Comparison of ENCODE assay signal across 18 cellular contexts in the genomic region with DNA sequence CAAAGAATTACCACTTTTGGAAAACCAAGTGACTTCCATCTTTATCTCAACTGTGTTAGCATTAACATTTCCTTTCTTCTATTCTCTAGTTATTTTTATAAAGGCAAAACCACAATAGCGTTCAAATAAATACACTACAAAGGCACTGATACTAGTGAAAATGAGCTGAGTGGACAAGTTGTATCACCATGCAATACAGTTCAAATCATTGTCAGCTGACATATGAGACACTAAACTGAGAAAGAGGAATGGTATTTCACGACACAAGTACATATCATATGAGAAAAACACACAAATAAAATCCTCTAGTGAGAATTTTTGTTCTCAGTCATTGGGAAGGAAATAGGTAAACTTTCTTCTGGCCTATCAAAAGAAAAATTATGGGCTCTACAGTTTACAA. TPM values are rescaled to one million over a fixed set of nuclear protein-coding genes. Genes with fewer than 3 reads are reported as not detected.
A peak's percentile ranks its signal among the peaks of the same experiment; 100 is the strongest.
DNase-seq lines count a peak whose midpoint lies in the region; ATAC-seq, FAIRE-seq and TF ChIP-seq lines count a peak whose summit lies in the region.
"Had no signal": no experiment of that assay in that cellular context is flagged by ENCODE, and none has a peak within 500 bp of the region (broad histone marks: within the 10 kb centered on the region; RNA-seq: fewer than 3 reads in every experiment).

No MANE protein-coding gene starts in this region.

- FAIRE-seq in HepG2 (lab: Jason Lieb, UNC) = no peak
- FAIRE-seq: colon, pancreas had no signal

- in situ Hi-C loops in HepG2 (cut with HindIII; ENCODE audit: extremely low pct_ligation_motif_present, low pct_unique_long_range_greater_than_20kb) = no loop called here

- DNase-seq in HepG2 (ENCODE audit: low spot score) (no peak), right lobe of liver (no peak), choroid plexus epithelial cell (ENCODE audit: low read depth) (peak; percentile 84), mesothelial cell of epicardium (ENCODE audit: low spot score in 2 of 2, unreplicated experiment in 2 of 2) (no peak), Ammon's horn (ENCODE audit: low spot score) (no peak), DMS 273 treated with DMSO at 0.1 percent for 48 hours (lab: John Stamatoyannopoulos, UW) (no peak), anterior cingulate cortex (lab: John Stamatoyannopoulos, UW) (no peak)
- DNase-seq: activated CD8-positive, alpha-beta memory T cell treated with anti-CD3 and anti-CD28 coated beads for 24 hours; CD8-positive, alpha-beta T cell; hippocampal formation; NCI-H1417 treated with DMSO at 0.1 percent for 48 hours; pancreas; stimulated activated naive CD4-positive, alpha-beta T cell treated with Interleukin-2 at 50 U/mL for 16 hours; upper lobe of right lung had no signal

- H3K27ac ChIP-seq in HepG2 (ENCODE audit: extremely low read length, insufficient read depth, low read length) (no peak overlapping the region), right lobe of liver (no peak overlapping the region)
- H3K27ac ChIP-seq: pancreas, upper lobe of right lung, VCaP had no signal

- intact Hi-C loops in HepG2 (cut with micrococcal nuclease; ENCODE audit: unreplicated experiment) (no loop called here), right lobe of liver (cut with DNase I) (no loop called here)

- no peaks in the 10 kb centered on the region for H3K27me3 ChIP-seq in HepG2 (ENCODE audit: control insufficient read depth in 1 of 2, insufficient read depth in 2 of 2, low read length in 2 of 2)
- H3K27me3 ChIP-seq in right lobe of liver = no peaks in the 10 kb centered on the region
- H3K27me3 ChIP-seq: pancreas, upper lobe of right lung had no signal

- no peak overlapping the region for H3K4me3 Mint-ChIP-seq in mesothelial cell of epicardium
- H3K4me3 Mint-ChIP-seq: activated T-helper 1 cell treated with anti-CD3 and anti-CD28 coated beads, Interleukin-12 subunit alpha, Interleukin-12 subunit beta, Interleukin-2, Interleukin-4 antibody, amounts not matched to agents 30 ng/mL and 10 ng/mL and 1 ng/mL, durations not matched to agents 14 hours and 24 hours and 36 hours; CD8-positive, alpha-beta T cell had no signal

- peak overlapping the region; percentile 56 for H3K27ac Mint-ChIP-seq in mesothelial cell of epicardium
- H3K27ac Mint-ChIP-seq: activated T-helper 1 cell treated with anti-CD3 and anti-CD28 coated beads, Interleukin-12 subunit alpha, Interleukin-12 subunit beta, Interleukin-2, Interleukin-4 antibody, amounts not matched to agents 30 ng/mL and 10 ng/mL and 1 ng/mL, durations not matched to agents 14 hours and 24 hours and 36 hours; CD8-positive, alpha-beta T cell had no signal

- H3K4me2 ChIP-seq in HepG2 (ENCODE audit: low read depth, low read length) = no peak overlapping the region

- POLR2A ChIA-PET in HepG2 (lab: Yijun Ruan, JAX) = no interaction called here

- TF ChIP-seq CTCF in HepG2 (CRISPR knock-in tag; IDR thresholded peaks at IDR 0.05) (no peak), right lobe of liver (IDR thresholded peaks at IDR 0.05) (no peak), choroid plexus epithelial cell (conservative IDR thresholded peaks at IDR 0.05; ENCODE audit: low read depth, low read length) (no peak), mesothelial cell of epicardium (IDR thresholded peaks at IDR 0.05; ENCODE audit: unreplicated experiment) (no peak)

- H3K9me3 Mint-ChIP-seq in mesothelial cell of epicardium = peaks cover 3% of the 10 kb centered on the region
- H3K9me3 Mint-ChIP-seq: activated T-helper 1 cell treated with anti-CD3 and anti-CD28 coated beads, Interleukin-12 subunit alpha, Interleukin-12 subunit beta, Interleukin-2, Interleukin-4 antibody, amounts not matched to agents 30 ng/mL and 10 ng/mL and 1 ng/mL, durations not matched to agents 14 hours and 24 hours and 36 hours; CD8-positive, alpha-beta T cell had no signal

- H3K27me3 Mint-ChIP-seq in mesothelial cell of epicardium (ENCODE audit: low read depth) = no peaks in the 10 kb centered on the region

- TF ChIP-seq EP300 in HepG2 (IDR thresholded peaks at IDR 0.05; ENCODE audit: low read depth in 2 of 2, low read length in 2 of 2) (no peak), HepG2 (CRISPR knock-in tag; IDR thresholded peaks at IDR 0.05; ENCODE audit: borderline replicate concordance) (no peak)

- TF ChIP-seq POLR2A in HepG2 (IDR thresholded peaks at IDR 0.05; ENCODE audit: insufficient read depth in 1 of 2, low read depth in 2 of 2, low read length in 2 of 2) (no peak), right lobe of liver (IDR thresholded peaks at IDR 0.05) (no peak)

- peaks cover 5% of the 10 kb centered on the region for H3K36me3 Mint-ChIP-seq in mesothelial cell of epicardium
- H3K36me3 Mint-ChIP-seq: CD8-positive, alpha-beta T cell had no signal

- peaks cover 1 to 6% of the 10 kb centered on the region in 2 experiments; a peak in 1 of 5 replicates for H3K36me3 ChIP-seq in HepG2 (replicated peaks in 1 of 2; ENCODE audit: control insufficient read depth in 1 of 2, insufficient read depth in 2 of 2, low read length in 2 of 2)
- H3K36me3 ChIP-seq in right lobe of liver = no peaks in the 10 kb centered on the region
- H3K36me3 ChIP-seq: pancreas, upper lobe of right lung had no signal

- ATAC-seq in HepG2 = no peak
- no peak for ATAC-seq in right lobe of liver
- ATAC-seq in HG03469 (IDR thresholded peaks at IDR 0.05; ENCODE audit: unreplicated experiment) = no peak
- ATAC-seq: CD8-positive, alpha-beta T cell; upper lobe of right lung had no signal

- H3K79me2 ChIP-seq in HepG2 (ENCODE audit: insufficient read depth, low read length) = peaks cover 66% of the 10 kb centered on the region

- H2AFZ ChIP-seq in HepG2 (ENCODE audit: low read length) = no peak overlapping the region

- no peak for TF ChIP-seq RAD21 in HepG2 (CRISPR knock-in tag; IDR thresholded peaks at IDR 0.05)

- no peak overlapping the region for H3K9ac ChIP-seq in HepG2 (ENCODE audit: insufficient read depth, low read depth, low read length)

- no peaks in the 10 kb centered on the region for H4K20me1 ChIP-seq in HepG2 (ENCODE audit: insufficient read depth, low read length)

- peaks cover 51% of the 10 kb centered on the region for H3K4me1 Mint-ChIP-seq in mesothelial cell of epicardium

- H3K9me3 ChIP-seq in HepG2 (ENCODE audit: low read length) (no peaks in the 10 kb centered on the region), right lobe of liver (no peaks in the 10 kb centered on the region)
- H3K9me3 ChIP-seq: pancreas, upper lobe of right lung had no signal

- peaks cover 14% of the 10 kb centered on the region for H3K4me1 ChIP-seq in HepG2 (ENCODE audit: insufficient read depth, low read length)
- H3K4me1 ChIP-seq in right lobe of liver = no peaks in the 10 kb centered on the region

- H3K4me3 ChIP-seq in HepG2 (replicated peaks in 1 of 3; ENCODE audit: insufficient read depth in 1 of 3, low read depth in 2 of 3, low read length in 3 of 3) (no peak overlapping the region), right lobe of liver (no peak overlapping the region), choroid plexus epithelial cell (ENCODE audit: low read depth, low read length) (no peak overlapping the region)
- H3K4me3 ChIP-seq: pancreas, upper lobe of right lung had no signal

- CTCF ChIA-PET in HepG2 (lab: Yijun Ruan, JAX; ENCODE audit: low intra/inter-chr PET ratio, low total read pairs) = no interaction called here

- 96% methylated on average over 2 of the region's 2 CpGs for WGBS in HepG2 (ENCODE audit: low lambda C conversion rate)
- WGBS in right lobe of liver (ENCODE audit: insufficient coverage, low coverage, low lambda C conversion rate, missing lambda C conversion rate) = 71% methylated on average over 2 of the region's 2 CpGs

- BruUV-seq in HepG2 (replicated peaks; lab: Mats Ljungman, UMichigan) = no TSS peak

TF ChIP-seq in HepG2, 621 proteins besides CTCF, POLR2A, EP300 and RAD21:
- TF ChIP-seq KLF9 (CRISPR knock-in tag; IDR thresholded peaks at IDR 0.05; ENCODE audit: low read depth) = no peak
- peak; percentile 43 to 54; a peak in 3 of 4 replicates for TF ChIP-seq MAFK (conservative IDR thresholded peaks at IDR 0.05 in 1 of 2, IDR thresholded peaks at IDR 0.05 in 1 of 2; ENCODE audit: low read length in 2 of 2)

RNA-seq across cellular contexts. Expression of a gene that starts 26.2 kb away (rescaled TPM):
- 58.3 and 60.2 TPM in 2 replicates for total RNA-seq in HepG2 (2016; rRNA removed; fragmentation: Illumina TruSeq; extraction: Trizol)
- total RNA-seq in HepG2 (2016; cell fraction: cytosol; rRNA removed; fragmentation: Illumina TruSeq; extraction: Trizol; ENCODE audit: low read depth) = 12.4 and 12.9 TPM in 2 replicates
- 52.4 and 56.6 TPM in 2 replicates for total RNA-seq in HepG2 (2016; cell fraction: insoluble cytoplasmic fraction; rRNA removed; fragmentation: Illumina TruSeq; extraction: Trizol)
- total RNA-seq in HepG2 (2016; cell fraction: membrane; rRNA removed; fragmentation: Illumina TruSeq; extraction: Trizol) = 39.4 and 43.3 TPM in 2 replicates
- total RNA-seq in HepG2 (2016; cell fraction: nucleus; rRNA removed; fragmentation: Illumina TruSeq; extraction: Trizol) = 34.5 and 40.2 TPM in 2 replicates
- polyA plus RNA-seq in HepG2 (2011; rRNA removed) = 21.9 and 22.1 TPM in 2 replicates
- polyA plus RNA-seq in HepG2 (2011; cell fraction: cytosol; rRNA removed) = 8.7 and 16.5 TPM in 2 replicates
- 15.6 and 18.2 TPM in 2 replicates for polyA plus RNA-seq in HepG2 (2011; cell fraction: nucleus; rRNA removed)
- 33.3 and 35.6 TPM in 2 replicates for polyA plus RNA-seq in HepG2 (2012)
- 5.6 and 6.6 TPM in 2 replicates for polyA plus RNA-seq in HepG2 (2016; cell fraction: cytosol; fragmentation: Illumina TruSeq; extraction: Trizol; ENCODE audit: low read depth)
- 56.7 and 61.8 TPM in 2 replicates for polyA plus RNA-seq in HepG2 (2016; cell fraction: insoluble cytoplasmic fraction; fragmentation: Illumina TruSeq; extraction: Trizol; ENCODE audit: low read depth)
- 22.3 and 23.2 TPM in 2 replicates for polyA plus RNA-seq in HepG2 (2016; cell fraction: membrane; fragmentation: Illumina TruSeq; extraction: Trizol; ENCODE audit: low read depth)
- polyA plus RNA-seq in HepG2 (2016; cell fraction: nucleus; fragmentation: Illumina TruSeq; extraction: Trizol; ENCODE audit: insufficient read depth, low read depth) = 42.6 and 45.8 TPM in 2 replicates
- 28.4 and 36.9 TPM in 2 replicates for polyA minus RNA-seq in HepG2 (2011; rRNA and poly(A)+ RNA removed; ENCODE audit: low replicate concordance)
- polyA minus RNA-seq in HepG2 (2011; cell fraction: cytosol; rRNA and poly(A)+ RNA removed) = 31.7 and 36.5 TPM in 2 replicates
- polyA minus RNA-seq in HepG2 (2011; cell fraction: nucleus; rRNA and poly(A)+ RNA removed) = 39.4 and 49.1 TPM in 2 replicates
- 10 to 100 TPM in 5 of 6 experiments, 1 to 10 TPM in 1; 9.0 to 33.2 (median 20.8) TPM for total RNA-seq in right lobe of liver
- 137 to 144 TPM (median 140 TPM) in 3 replicates for total RNA-seq in mesothelial cell of epicardium
